9 cellular contexts compared by ENCODE assay signal in the genomic region with DNA sequence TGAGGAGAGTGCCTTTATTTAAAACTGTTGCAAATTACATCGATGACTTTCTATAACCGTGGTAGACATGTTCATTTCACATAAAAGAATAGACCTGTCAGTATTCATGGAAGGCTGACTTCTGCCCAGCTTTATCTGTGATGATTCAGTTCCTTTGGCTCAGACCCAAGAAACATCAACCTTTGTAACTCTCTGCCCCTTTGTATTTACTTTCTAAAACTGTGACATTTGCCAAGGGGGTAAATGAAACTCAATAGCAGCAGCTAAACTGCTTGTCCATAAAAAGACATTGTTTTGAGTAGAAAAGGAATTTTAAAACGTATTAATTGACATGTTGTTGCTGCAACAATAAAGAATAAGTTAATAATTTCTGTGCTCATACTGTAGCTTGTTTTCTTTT.
DNase-seq lines count a peak whose midpoint lies in the region; ATAC-seq and TF ChIP-seq lines count a peak whose summit lies in the region.
"Had no signal": no experiment of that assay in that cellular context is flagged by ENCODE, and none has a peak within 500 bp of the region (broad histone marks: within the 10 kb centered on the region; RNA-seq: fewer than 3 reads in every experiment).

No MANE protein-coding gene starts in this region.

- in situ Hi-C loops in G401 (cut with HindIII; ENCODE audit: low sequenced_read_pairs), result no loop called here

- no peak for TF ChIP-seq CTCF in foreskin keratinocyte (conservative IDR thresholded peaks at IDR 0.05)
- no peak for TF ChIP-seq CTCF in thyroid gland (IDR thresholded peaks at IDR 0.05)
- TF ChIP-seq CTCF in nephron progenitor cell (IDR thresholded peaks at IDR 0.05), result no peak

- POLR2A ChIA-PET in activated CD4-positive, alpha-beta T cell treated with anti-CD3 and anti-CD28 coated beads for 36 hours (lab: Charles Lee), result interaction anchor here (1.3 kb wide), 1 partner anchor 17 kb away, joined by 3 read pairs; no protein-coding TSS in a partner anchor

- no peak overlapping the region for H3K27ac ChIP-seq in foreskin keratinocyte
- H3K27ac ChIP-seq in thyroid gland, result peak overlapping the region; percentile 57 to 80 (median 76)

- no peak for TF ChIP-seq POLR2A in thyroid gland (IDR thresholded peaks at IDR 0.05)

- no peaks in the 10 kb centered on the region for H3K9me3 Mint-ChIP-seq in activated CD4-positive, alpha-beta T cell treated with anti-CD3 and anti-CD28 coated beads for 36 hours (ENCODE audit: low read depth)
- H3K9me3 Mint-ChIP-seq in activated CD4-positive, alpha-beta T cell treated with anti-CD3 and anti-CD28 coated beads, Interleukin-2, amount 10 ng/mL, durations not matched to agents 24 days and 14 days, result no peaks in the 10 kb centered on the region
- H3K9me3 Mint-ChIP-seq in nephron progenitor cell, result no peaks in the 10 kb centered on the region
- H3K9me3 Mint-ChIP-seq: dendritic cell treated with granulocyte-macrophage colony-stimulating factor and Interleukin-4, amounts not matched to agents 40 ng/mL and 50 ng/mL, for 4 days had no signal

- H3K27me3 ChIP-seq in foreskin keratinocyte (no peaks in the 10 kb centered on the region), thyroid gland (no peaks in the 10 kb centered on the region)

- no peak overlapping the region for H3K4me3 ChIP-seq in thyroid gland (replicated peaks in 1 of 3)

- 52 to 61% methylated on average over 3 of the region's 3 CpGs for WGBS in thyroid gland, 2 donors

- H3K9me3 ChIP-seq in thyroid gland, result no peaks in the 10 kb centered on the region

- H3K4me1 Mint-ChIP-seq in activated CD4-positive, alpha-beta T cell treated with anti-CD3 and anti-CD28 coated beads for 36 hours, result no peaks in the 10 kb centered on the region
- peaks cover 2% of the 10 kb centered on the region for H3K4me1 Mint-ChIP-seq in activated CD4-positive, alpha-beta T cell treated with anti-CD3 and anti-CD28 coated beads, Interleukin-2, amount 10 ng/mL, durations not matched to agents 24 days and 14 days
- no peaks in the 10 kb centered on the region for H3K4me1 Mint-ChIP-seq in nephron progenitor cell

- H3K27ac Mint-ChIP-seq in activated CD4-positive, alpha-beta T cell treated with anti-CD3 and anti-CD28 coated beads for 36 hours, result no peak overlapping the region
- no peak overlapping the region for H3K27ac Mint-ChIP-seq in activated CD4-positive, alpha-beta T cell treated with anti-CD3 and anti-CD28 coated beads, Interleukin-2, amount 10 ng/mL, durations not matched to agents 24 days and 14 days
- no peak overlapping the region for H3K27ac Mint-ChIP-seq in nephron progenitor cell
- H3K27ac Mint-ChIP-seq: dendritic cell treated with granulocyte-macrophage colony-stimulating factor and Interleukin-4, amounts not matched to agents 40 ng/mL and 50 ng/mL, for 4 days had no signal

- CTCF ChIA-PET in activated CD4-positive, alpha-beta T cell treated with anti-CD3 and anti-CD28 coated beads for 36 hours (lab: Charles Lee), result interaction anchor here (1.1 to 2.3 kb wide), 5 partner anchors 11 to 324 kb away, joined by 3 to 26 read pairs (median 3); no protein-coding TSS in a partner anchor

- ATAC-seq in activated CD4-positive, alpha-beta T cell treated with anti-CD3 and anti-CD28 coated beads for 36 hours, result peak; percentile 19
- peak; percentile 53 for ATAC-seq in foreskin keratinocyte

- H3K36me3 ChIP-seq in thyroid gland, result no peaks in the 10 kb centered on the region

- H3K36me3 Mint-ChIP-seq in activated CD4-positive, alpha-beta T cell treated with anti-CD3 and anti-CD28 coated beads for 36 hours (ENCODE audit: low read depth), result no peaks in the 10 kb centered on the region
- no peaks in the 10 kb centered on the region for H3K36me3 Mint-ChIP-seq in activated CD4-positive, alpha-beta T cell treated with anti-CD3 and anti-CD28 coated beads, Interleukin-2, amount 10 ng/mL, durations not matched to agents 24 days and 14 days (ENCODE audit: low read depth)
- H3K36me3 Mint-ChIP-seq in nephron progenitor cell (ENCODE audit: low read depth), result no peaks in the 10 kb centered on the region

- H3K4me1 ChIP-seq in foreskin keratinocyte (peaks cover 11% of the 10 kb centered on the region), thyroid gland (peaks cover 7 to 23% of the 10 kb centered on the region in 2 donors)

- intact Hi-C loops in activated CD4-positive, alpha-beta T cell treated with anti-CD3 and anti-CD28 coated beads for 36 hours (cut with DNase I, micrococcal nuclease), result loop anchor here in 1 of 2 experiments (10.0 kb wide), 1 partner anchor 635 kb away; no protein-coding TSS in a partner anchor
- intact Hi-C loops in activated CD4-positive, alpha-beta T cell treated with anti-CD3 and anti-CD28 coated beads, Interleukin-2, amount 10 ng/mL, durations not matched to agents 24 days and 14 days (cut with micrococcal nuclease), result no loop called here
- intact Hi-C loops in thyroid gland (cut with DNase I), result no loop called here

- H3K4me3 Mint-ChIP-seq in activated CD4-positive, alpha-beta T cell treated with anti-CD3 and anti-CD28 coated beads for 36 hours, result no peak overlapping the region
- no peak overlapping the region for H3K4me3 Mint-ChIP-seq in activated CD4-positive, alpha-beta T cell treated with anti-CD3 and anti-CD28 coated beads, Interleukin-2, amount 10 ng/mL, durations not matched to agents 24 days and 14 days
- H3K4me3 Mint-ChIP-seq in nephron progenitor cell, result no peak overlapping the region
- H3K4me3 Mint-ChIP-seq: dendritic cell treated with granulocyte-macrophage colony-stimulating factor and Interleukin-4, amounts not matched to agents 40 ng/mL and 50 ng/mL, for 4 days had no signal

- H3K27me3 Mint-ChIP-seq in activated CD4-positive, alpha-beta T cell treated with anti-CD3 and anti-CD28 coated beads for 36 hours, result no peaks in the 10 kb centered on the region
- H3K27me3 Mint-ChIP-seq in activated CD4-positive, alpha-beta T cell treated with anti-CD3 and anti-CD28 coated beads, Interleukin-2, amount 10 ng/mL, durations not matched to agents 24 days and 14 days, result peaks cover 18% of the 10 kb centered on the region
- H3K27me3 Mint-ChIP-seq in nephron progenitor cell (ENCODE audit: low read depth, poor library complexity), result peaks cover 26% of the 10 kb centered on the region

- DNase-seq in activated CD4-positive, alpha-beta T cell treated with anti-CD3 and anti-CD28 coated beads for 36 hours, result no peak
- no peak for DNase-seq in activated CD4-positive, alpha-beta T cell treated with anti-CD3 and anti-CD28 coated beads, Interleukin-2, amount 10 ng/mL, durations not matched to agents 24 days and 14 days
- DNase-seq in SHP77 treated with DMSO at 0.1 percent for 48 hours (lab: John Stamatoyannopoulos, UW) (peak; percentile 99), foreskin keratinocyte (peak in 1 of 2 donors; percentile 69), thyroid gland (no peak), nephron progenitor cell (no peak), G401 (ENCODE audit: low spot score) (no peak)
- DNase-seq in activated CD4-positive, CD25-positive, alpha-beta regulatory T cell treated with anti-CD3 and anti-CD28 coated beads, Interleukin-2, amount 50 U/mL, for 72 hours, result no peak
